ENCODE assay signal across 8 cellular contexts in the genomic region with DNA sequence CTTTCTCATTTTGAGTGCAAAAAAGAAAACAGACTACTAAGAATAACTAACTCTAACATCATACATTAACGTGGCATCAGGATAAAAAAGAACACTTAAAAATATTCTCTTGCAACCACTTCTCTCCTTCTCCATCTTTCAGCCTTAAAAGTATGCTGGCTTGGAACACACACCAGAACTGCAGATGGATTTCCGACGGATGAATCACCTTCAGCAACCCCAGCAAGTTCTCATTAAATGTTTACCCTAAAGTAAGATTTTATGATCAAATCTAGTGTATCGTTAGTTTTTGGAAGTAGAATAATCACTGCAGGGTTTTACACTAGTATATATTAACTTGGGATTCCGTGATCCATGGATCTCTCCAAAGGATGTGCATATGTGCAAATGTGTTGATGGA. TPM values are rescaled to one million over a fixed set of nuclear protein-coding genes. Genes with fewer than 3 reads are reported as not detected.
DNase-seq lines count a peak whose midpoint lies in the region; ATAC-seq and TF ChIP-seq lines count a peak whose summit lies in the region.

No MANE protein-coding gene starts in this region.

- H3K36me3 Mint-ChIP-seq in natural killer cell = peaks cover under 1% of the 10 kb centered on the region

- peaks cover 15% of the 10 kb centered on the region for H4K20me1 ChIP-seq in Loucy (ENCODE audit: insufficient read depth, low read length, poor library complexity, severe bottlenecking)

- peaks cover 32% of the 10 kb centered on the region for H3K4me1 ChIP-seq in Loucy (ENCODE audit: insufficient read depth, low read length, poor library complexity, severe bottlenecking)

- H3K9me3 Mint-ChIP-seq in natural killer cell = no peaks in the 10 kb centered on the region

- H3K9me2 ChIP-seq in Loucy (replicated peaks; ENCODE audit: low read depth, low read length) = no peaks in the 10 kb centered on the region

- H3K4me3 ChIP-seq in Loucy (ENCODE audit: low read length, poor library complexity, severe bottlenecking) = peak overlapping the region; percentile 91
- peak overlapping the region; percentile 47 to 73 for H3K4me3 ChIP-seq in cardiac fibroblast (replicated peaks in 1 of 2; ENCODE audit: low read depth in 2 of 2, low read length in 2 of 2)

- ATAC-seq in natural killer cell = no peak

- no peaks in the 10 kb centered on the region for H3K36me3 ChIP-seq in Loucy (ENCODE audit: insufficient read depth, low read length)

- DNase-seq in CD1c-positive myeloid dendritic cell (ENCODE audit: extremely low spot score) (peak; percentile 55), cardiac fibroblast (ENCODE audit: low read depth in 2 of 2) (peak; percentile 70 to 88), natural killer cell (no peak), HPDE6-E6E7 (ENCODE audit: extremely low spot score) (no peak), NCI-H1930 (lab: John Stamatoyannopoulos, UW) (no peak), DMS53 treated with DMSO at 0.1 percent for 48 hours (lab: John Stamatoyannopoulos, UW; ENCODE audit: unreplicated experiment) (no peak), NCI-H1417 treated with DMSO at 0.1 percent for 48 hours (lab: John Stamatoyannopoulos, UW) (no peak)

- peaks cover 40% of the 10 kb centered on the region for H3K79me2 ChIP-seq in Loucy (ENCODE audit: insufficient read depth, low read length)

- no peaks in the 10 kb centered on the region for H3F3A ChIP-seq in Loucy (ENCODE audit: low read depth)

- H3K9ac ChIP-seq in Loucy (ENCODE audit: low read depth, low read length, poor library complexity, severe bottlenecking) = peak overlapping the region; percentile 95

- peak overlapping the region; percentile 89 to 98 for H3K27ac Mint-ChIP-seq in natural killer cell

- no peak overlapping the region for H2AFZ ChIP-seq in Loucy (ENCODE audit: low read length)

- H3K9me3 ChIP-seq in Loucy (ENCODE audit: insufficient read depth, low read depth, low read length) = no peaks in the 10 kb centered on the region

- no peaks in the 10 kb centered on the region for H3K27me3 Mint-ChIP-seq in natural killer cell (ENCODE audit: low read depth in 2 of 2)

- peak overlapping the region; percentile 89 for H3K4me3 Mint-ChIP-seq in natural killer cell

- intact Hi-C loops in natural killer cell (cut with micrococcal nuclease) = loop anchor here (2.0 kb wide), 1 partner anchor 51 kb away; a partner anchor contains a TSS

- peak overlapping the region; percentile 94 for H3K4me2 ChIP-seq in Loucy (ENCODE audit: low read depth, low read length, poor library complexity, severe bottlenecking)

- H3K4me1 Mint-ChIP-seq in natural killer cell = peaks cover 42 to 45% of the 10 kb centered on the region in 2 donors

- TF ChIP-seq CTCF in Loucy (conservative IDR thresholded peaks at IDR 0.05; ENCODE audit: low read length) (no peak), cardiac fibroblast (IDR thresholded peaks at IDR 0.05; ENCODE audit: low read depth, low read length) (no peak), natural killer cell (IDR thresholded peaks at IDR 0.05) (no peak)

- no peaks in the 10 kb centered on the region for H3K27me3 ChIP-seq in Loucy (ENCODE audit: insufficient read depth, low read length, poor library complexity, severe bottlenecking)

RNA-seq across cellular contexts. Expression of a gene that starts 1.2 kb away (rescaled TPM):
- total RNA-seq in natural killer cell = 10 to 100 TPM; 64.4 to 78.7 (median 74.4) TPM

RNA-seq across cellular contexts. Expression of a gene that starts 50.8 kb away (rescaled TPM):
- 100 to 1,000 TPM; 216 to 244 (median 231) TPM for total RNA-seq in natural killer cell

RNA-seq across cellular contexts. Expression of a gene that starts 56.2 kb away (rescaled TPM):
- total RNA-seq in natural killer cell = under 1 TPM in 1 of 3 donors, not detected in 2; 0.55 TPM

Comparison
In these comparisons a context has a peak if more than half of its experiments do, and no peak if none do; other contexts are left out.
1. DNase-seq: peak in CD1c-positive myeloid dendritic cell (single experiment) and cardiac fibroblast (2 of 2); none in natural killer cell (single experiment), HPDE6-E6E7 (single experiment), NCI-H1930 (0 of 2), DMS53 treated with DMSO at 0.1 percent for 48 hours (single experiment) and NCI-H1417 treated with DMSO at 0.1 percent for 48 hours (single experiment).